ENCODE assay signal across 1 cellular context in the genomic region with DNA sequence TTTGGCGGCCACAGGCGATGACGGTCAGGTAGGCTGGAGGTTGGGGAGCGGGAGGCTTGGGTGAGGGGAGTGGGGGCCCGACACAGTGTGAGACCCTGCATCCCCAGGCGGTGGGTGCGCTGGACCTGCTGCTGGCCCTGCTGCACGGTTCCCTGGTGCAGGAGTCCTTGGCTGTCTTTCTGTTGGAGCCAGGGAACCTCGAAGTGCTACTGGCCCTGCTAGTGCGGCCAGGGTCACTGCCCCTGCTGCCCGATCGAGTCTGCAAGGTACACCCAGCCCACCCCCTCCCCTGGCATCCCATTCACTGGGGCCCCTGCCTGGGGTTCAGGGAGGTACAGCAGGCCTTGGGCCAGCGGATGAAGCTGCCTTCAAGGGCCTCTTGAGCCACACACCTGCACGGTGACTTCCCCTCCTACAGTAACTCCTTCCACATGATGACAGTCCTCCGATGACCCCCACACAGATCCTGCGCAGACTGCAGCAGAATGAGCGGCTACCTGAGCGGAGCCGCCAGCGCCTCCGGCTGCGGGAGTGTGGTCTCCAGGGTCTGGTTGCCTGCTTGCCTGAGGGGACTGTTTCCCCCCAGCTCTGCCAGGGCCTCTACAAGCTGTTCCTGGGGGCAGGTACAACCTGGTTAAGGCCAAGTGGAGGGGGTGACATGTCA.
TF ChIP-seq lines count a peak whose summit lies in the region.

No MANE protein-coding gene starts in this region.

TF ChIP-seq in HepG2, 621 proteins besides CTCF, POLR2A, EP300 and RAD21:
- TF ChIP-seq FOSL2 (CRISPR knock-in tag; IDR thresholded peaks at IDR 0.05), result no peak
- 0 out of 2 replicates have a peak, but pooled peaks have one; percentile 36 for TF ChIP-seq ZNF343 (CRISPR knock-in tag; IDR thresholded peaks at IDR 0.05)
- no peak for TF ChIP-seq ZBTB7B (CRISPR knock-in tag; IDR thresholded peaks at IDR 0.05)
- TF ChIP-seq, protein P1, sequence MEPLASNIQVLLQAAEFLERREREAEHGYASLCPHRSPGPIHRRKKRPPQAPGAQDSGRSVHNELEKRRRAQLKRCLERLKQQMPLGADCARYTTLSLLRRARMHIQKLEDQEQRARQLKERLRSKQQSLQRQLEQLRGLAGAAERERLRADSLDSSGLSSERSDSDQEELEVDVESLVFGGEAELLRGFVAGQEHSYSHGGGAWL (CRISPR knock-in tag; IDR thresholded peaks at IDR 0.05), result 0 out of 2 replicates have a peak, but pooled peaks have one; percentile 1
- TF ChIP-seq ZNF598 (CRISPR knock-in tag; IDR thresholded peaks at IDR 0.05; ENCODE audit: borderline replicate concordance), result no peak
- TF ChIP-seq REXO4 (CRISPR knock-in tag; IDR thresholded peaks at IDR 0.05; ENCODE audit: borderline replicate concordance), result no peak
- TF ChIP-seq, protein P2, sequence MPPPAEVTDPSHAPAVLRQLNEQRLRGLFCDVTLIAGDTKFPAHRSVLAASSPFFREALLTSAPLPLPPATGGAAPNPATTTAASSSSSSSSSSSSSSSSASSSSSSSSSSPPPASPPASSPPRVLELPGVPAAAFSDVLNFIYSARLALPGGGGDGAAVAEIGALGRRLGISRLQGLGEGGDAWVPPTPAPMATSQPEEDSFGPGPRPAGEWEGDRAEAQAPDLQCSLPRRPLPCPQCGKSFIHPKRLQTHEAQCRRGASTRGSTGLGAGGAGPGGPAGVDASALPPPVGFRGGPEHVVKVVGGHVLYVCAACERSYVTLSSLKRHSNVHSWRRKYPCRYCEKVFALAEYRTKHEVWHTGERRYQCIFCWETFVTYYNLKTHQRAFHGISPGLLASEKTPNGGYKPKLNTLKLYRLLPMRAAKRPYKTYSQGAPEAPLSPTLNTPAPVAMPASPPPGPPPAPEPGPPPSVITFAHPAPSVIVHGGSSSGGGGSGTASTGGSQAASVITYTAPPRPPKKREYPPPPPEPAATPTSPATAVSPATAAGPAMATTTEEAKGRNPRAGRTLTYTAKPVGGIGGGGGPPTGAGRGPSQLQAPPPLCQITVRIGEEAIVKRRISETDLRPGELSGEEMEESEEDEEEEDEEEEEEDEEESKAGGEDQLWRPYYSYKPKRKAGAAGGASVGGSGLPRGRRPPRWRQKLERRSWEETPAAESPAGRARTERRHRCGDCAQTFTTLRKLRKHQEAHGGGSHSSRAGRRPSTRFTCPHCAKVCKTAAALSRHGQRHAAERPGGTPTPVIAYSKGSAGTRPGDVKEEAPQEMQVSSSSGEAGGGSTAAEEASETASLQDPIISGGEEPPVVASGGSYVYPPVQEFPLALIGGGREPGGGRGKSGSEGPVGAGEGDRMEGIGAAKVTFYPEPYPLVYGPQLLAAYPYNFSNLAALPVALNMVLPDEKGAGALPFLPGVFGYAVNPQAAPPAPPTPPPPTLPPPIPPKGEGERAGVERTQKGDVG (CRISPR knock-in tag; IDR thresholded peaks at IDR 0.05; ENCODE audit: borderline replicate concordance), result 0 out of 2 replicates have a peak, but pooled peaks have one; percentile 12
- TF ChIP-seq, protein P3, sequence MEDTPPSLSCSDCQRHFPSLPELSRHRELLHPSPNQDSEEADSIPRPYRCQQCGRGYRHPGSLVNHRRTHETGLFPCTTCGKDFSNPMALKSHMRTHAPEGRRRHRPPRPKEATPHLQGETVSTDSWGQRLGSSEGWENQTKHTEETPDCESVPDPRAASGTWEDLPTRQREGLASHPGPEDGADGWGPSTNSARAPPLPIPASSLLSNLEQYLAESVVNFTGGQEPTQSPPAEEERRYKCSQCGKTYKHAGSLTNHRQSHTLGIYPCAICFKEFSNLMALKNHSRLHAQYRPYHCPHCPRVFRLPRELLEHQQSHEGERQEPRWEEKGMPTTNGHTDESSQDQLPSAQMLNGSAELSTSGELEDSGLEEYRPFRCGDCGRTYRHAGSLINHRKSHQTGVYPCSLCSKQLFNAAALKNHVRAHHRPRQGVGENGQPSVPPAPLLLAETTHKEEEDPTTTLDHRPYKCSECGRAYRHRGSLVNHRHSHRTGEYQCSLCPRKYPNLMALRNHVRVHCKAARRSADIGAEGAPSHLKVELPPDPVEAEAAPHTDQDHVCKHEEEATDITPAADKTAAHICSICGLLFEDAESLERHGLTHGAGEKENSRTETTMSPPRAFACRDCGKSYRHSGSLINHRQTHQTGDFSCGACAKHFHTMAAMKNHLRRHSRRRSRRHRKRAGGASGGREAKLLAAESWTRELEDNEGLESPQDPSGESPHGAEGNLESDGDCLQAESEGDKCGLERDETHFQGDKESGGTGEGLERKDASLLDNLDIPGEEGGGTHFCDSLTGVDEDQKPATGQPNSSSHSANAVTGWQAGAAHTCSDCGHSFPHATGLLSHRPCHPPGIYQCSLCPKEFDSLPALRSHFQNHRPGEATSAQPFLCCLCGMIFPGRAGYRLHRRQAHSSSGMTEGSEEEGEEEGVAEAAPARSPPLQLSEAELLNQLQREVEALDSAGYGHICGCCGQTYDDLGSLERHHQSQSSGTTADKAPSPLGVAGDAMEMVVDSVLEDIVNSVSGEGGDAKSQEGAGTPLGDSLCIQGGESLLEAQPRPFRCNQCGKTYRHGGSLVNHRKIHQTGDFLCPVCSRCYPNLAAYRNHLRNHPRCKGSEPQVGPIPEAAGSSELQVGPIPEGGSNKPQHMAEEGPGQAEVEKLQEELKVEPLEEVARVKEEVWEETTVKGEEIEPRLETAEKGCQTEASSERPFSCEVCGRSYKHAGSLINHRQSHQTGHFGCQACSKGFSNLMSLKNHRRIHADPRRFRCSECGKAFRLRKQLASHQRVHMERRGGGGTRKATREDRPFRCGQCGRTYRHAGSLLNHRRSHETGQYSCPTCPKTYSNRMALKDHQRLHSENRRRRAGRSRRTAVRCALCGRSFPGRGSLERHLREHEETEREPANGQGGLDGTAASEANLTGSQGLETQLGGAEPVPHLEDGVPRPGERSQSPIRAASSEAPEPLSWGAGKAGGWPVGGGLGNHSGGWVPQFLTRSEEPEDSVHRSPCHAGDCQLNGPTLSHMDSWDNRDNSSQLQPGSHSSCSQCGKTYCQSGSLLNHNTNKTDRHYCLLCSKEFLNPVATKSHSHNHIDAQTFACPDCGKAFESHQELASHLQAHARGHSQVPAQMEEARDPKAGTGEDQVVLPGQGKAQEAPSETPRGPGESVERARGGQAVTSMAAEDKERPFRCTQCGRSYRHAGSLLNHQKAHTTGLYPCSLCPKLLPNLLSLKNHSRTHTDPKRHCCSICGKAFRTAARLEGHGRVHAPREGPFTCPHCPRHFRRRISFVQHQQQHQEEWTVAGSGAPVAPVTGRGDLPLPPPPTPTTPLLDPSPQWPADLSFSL (CRISPR knock-in tag; IDR thresholded peaks at IDR 0.05), result no peak
- TF ChIP-seq ZNF33B (CRISPR knock-in tag; IDR thresholded peaks at IDR 0.05), result 0 out of 2 replicates have a peak, but pooled peaks have one; percentile 12
- no peak for TF ChIP-seq HOXA3 (CRISPR knock-in tag; IDR thresholded peaks at IDR 0.05)
- TF ChIP-seq, protein P4, sequence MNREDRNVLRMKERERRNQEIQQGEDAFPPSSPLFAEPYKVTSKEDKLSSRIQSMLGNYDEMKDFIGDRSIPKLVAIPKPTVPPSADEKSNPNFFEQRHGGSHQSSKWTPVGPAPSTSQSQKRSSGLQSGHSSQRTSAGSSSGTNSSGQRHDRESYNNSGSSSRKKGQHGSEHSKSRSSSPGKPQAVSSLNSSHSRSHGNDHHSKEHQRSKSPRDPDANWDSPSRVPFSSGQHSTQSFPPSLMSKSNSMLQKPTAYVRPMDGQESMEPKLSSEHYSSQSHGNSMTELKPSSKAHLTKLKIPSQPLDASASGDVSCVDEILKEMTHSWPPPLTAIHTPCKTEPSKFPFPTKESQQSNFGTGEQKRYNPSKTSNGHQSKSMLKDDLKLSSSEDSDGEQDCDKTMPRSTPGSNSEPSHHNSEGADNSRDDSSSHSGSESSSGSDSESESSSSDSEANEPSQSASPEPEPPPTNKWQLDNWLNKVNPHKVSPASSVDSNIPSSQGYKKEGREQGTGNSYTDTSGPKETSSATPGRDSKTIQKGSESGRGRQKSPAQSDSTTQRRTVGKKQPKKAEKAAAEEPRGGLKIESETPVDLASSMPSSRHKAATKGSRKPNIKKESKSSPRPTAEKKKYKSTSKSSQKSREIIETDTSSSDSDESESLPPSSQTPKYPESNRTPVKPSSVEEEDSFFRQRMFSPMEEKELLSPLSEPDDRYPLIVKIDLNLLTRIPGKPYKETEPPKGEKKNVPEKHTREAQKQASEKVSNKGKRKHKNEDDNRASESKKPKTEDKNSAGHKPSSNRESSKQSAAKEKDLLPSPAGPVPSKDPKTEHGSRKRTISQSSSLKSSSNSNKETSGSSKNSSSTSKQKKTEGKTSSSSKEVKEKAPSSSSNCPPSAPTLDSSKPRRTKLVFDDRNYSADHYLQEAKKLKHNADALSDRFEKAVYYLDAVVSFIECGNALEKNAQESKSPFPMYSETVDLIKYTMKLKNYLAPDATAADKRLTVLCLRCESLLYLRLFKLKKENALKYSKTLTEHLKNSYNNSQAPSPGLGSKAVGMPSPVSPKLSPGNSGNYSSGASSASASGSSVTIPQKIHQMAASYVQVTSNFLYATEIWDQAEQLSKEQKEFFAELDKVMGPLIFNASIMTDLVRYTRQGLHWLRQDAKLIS (CRISPR knock-in tag; IDR thresholded peaks at IDR 0.05), result no peak
- TF ChIP-seq NFKBIZ (CRISPR knock-in tag; IDR thresholded peaks at IDR 0.05), result no peak
- no peak for TF ChIP-seq KDM4B (CRISPR knock-in tag; IDR thresholded peaks at IDR 0.05)
- TF ChIP-seq ZNF672 (CRISPR knock-in tag; IDR thresholded peaks at IDR 0.05), result 0 out of 2 replicates have a peak, but pooled peaks have one; percentile 4
- TF ChIP-seq ATF7 (IDR thresholded peaks at IDR 0.05), result no peak
- 0 out of 2 replicates have a peak, but pooled peaks have one; percentile 40 for TF ChIP-seq ATF7 (CRISPR knock-in tag; IDR thresholded peaks at IDR 0.05)
- 0 out of 2 replicates have a peak, but pooled peaks have one; percentile 2 for TF ChIP-seq ZNF263 (CRISPR knock-in tag; IDR thresholded peaks at IDR 0.05)
- TF ChIP-seq KDM3A (CRISPR knock-in tag; IDR thresholded peaks at IDR 0.05; ENCODE audit: low read depth), result no peak
- TF ChIP-seq, protein P5, sequence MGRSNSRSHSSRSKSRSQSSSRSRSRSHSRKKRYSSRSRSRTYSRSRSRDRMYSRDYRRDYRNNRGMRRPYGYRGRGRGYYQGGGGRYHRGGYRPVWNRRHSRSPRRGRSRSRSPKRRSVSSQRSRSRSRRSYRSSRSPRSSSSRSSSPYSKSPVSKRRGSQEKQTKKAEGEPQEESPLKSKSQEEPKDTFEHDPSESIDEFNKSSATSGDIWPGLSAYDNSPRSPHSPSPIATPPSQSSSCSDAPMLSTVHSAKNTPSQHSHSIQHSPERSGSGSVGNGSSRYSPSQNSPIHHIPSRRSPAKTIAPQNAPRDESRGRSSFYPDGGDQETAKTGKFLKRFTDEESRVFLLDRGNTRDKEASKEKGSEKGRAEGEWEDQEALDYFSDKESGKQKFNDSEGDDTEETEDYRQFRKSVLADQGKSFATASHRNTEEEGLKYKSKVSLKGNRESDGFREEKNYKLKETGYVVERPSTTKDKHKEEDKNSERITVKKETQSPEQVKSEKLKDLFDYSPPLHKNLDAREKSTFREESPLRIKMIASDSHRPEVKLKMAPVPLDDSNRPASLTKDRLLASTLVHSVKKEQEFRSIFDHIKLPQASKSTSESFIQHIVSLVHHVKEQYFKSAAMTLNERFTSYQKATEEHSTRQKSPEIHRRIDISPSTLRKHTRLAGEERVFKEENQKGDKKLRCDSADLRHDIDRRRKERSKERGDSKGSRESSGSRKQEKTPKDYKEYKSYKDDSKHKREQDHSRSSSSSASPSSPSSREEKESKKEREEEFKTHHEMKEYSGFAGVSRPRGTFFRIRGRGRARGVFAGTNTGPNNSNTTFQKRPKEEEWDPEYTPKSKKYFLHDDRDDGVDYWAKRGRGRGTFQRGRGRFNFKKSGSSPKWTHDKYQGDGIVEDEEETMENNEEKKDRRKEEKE (IDR thresholded peaks at IDR 0.05), result no peak
- TF ChIP-seq ZNF629 (CRISPR knock-in tag; conservative IDR thresholded peaks at IDR 0.05), result no peak
- TF ChIP-seq, protein P6, sequence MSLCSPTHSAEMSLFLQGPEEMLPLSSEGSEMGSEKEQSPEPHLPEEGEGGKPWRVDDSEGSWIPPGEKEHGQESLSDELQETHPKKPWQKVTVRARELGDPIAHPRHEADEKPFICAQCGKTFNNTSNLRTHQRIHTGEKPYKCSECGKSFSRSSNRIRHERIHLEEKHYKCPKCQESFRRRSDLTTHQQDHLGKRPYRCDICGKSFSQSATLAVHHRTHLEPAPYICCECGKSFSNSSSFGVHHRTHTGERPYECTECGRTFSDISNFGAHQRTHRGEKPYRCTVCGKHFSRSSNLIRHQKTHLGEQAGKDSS (CRISPR knock-in tag; IDR thresholded peaks at IDR 0.05; ENCODE audit: borderline replicate concordance, low read depth), result 0 out of 2 replicates have a peak, but pooled peaks have one; percentile 6
- TF ChIP-seq KDM2A (CRISPR knock-in tag; IDR thresholded peaks at IDR 0.05; ENCODE audit: borderline replicate concordance, low read depth), result 0 out of 2 replicates have a peak, but pooled peaks have one; percentile 1
- TF ChIP-seq ZZZ3 (CRISPR knock-in tag; IDR thresholded peaks at IDR 0.05; ENCODE audit: borderline replicate concordance), result 0 out of 2 replicates have a peak, but pooled peaks have one; percentile 42
